In genomic region chr5:134467231-134467630, GRCh38 we compare ENCODE assay signal across 8 cellular contexts. TPM values are rescaled to one million over a fixed set of nuclear protein-coding genes. Genes with fewer than 3 reads are reported as not detected.
DNase-seq lines count a peak whose midpoint lies in the region; ATAC-seq and TF ChIP-seq lines count a peak whose summit lies in the region.

No MANE protein-coding gene starts in this region.

- peaks cover 42% of the 10 kb centered on the region for H3K4me1 ChIP-seq in left ventricle myocardium inferior
- H3K4me1 ChIP-seq in endodermal cell (ENCODE audit: control insufficient read depth, insufficient read depth, low read length) = peaks cover 2% of the 10 kb centered on the region

- H3K4me3 ChIP-seq in left ventricle myocardium inferior = peak overlapping the region; percentile 70
- H3K4me3 ChIP-seq in endodermal cell (ENCODE audit: low read length) = no peak overlapping the region
- H3K4me3 ChIP-seq in lower leg skin (ENCODE audit: low read depth, poor library complexity, severe bottlenecking) = no peak overlapping the region

- TF ChIP-seq CTCF in left ventricle myocardium inferior (IDR thresholded peaks at IDR 0.05; ENCODE audit: borderline replicate concordance) (no peak), endodermal cell (conservative IDR thresholded peaks at IDR 0.05) (no peak), nephron (IDR thresholded peaks at IDR 0.05; ENCODE audit: unreplicated experiment in 3 of 3) (no peak), lower leg skin (IDR thresholded peaks at IDR 0.05) (no peak)

- 90 to 93% methylated on average over 4 to 6 of the region's 6 CpGs for WGBS in endodermal cell (ENCODE audit: insufficient coverage in 1 of 2, insufficient read length in 1 of 2), 2 experiments
- 78 to 90% methylated on average over 6 of the region's 6 CpGs for WGBS in lower leg skin, 2 donors

- H3K36me3 Mint-ChIP-seq in endodermal cell (ENCODE audit: low read depth) = no peaks in the 10 kb centered on the region
- H3K36me3 Mint-ChIP-seq in nephron (ENCODE audit: low read depth) = no peaks in the 10 kb centered on the region

- peaks cover 10% of the 10 kb centered on the region for H3K9me3 Mint-ChIP-seq in endodermal cell
- peaks cover 4% of the 10 kb centered on the region for H3K9me3 Mint-ChIP-seq in nephron

- TF ChIP-seq POLR2A in lower leg skin (IDR thresholded peaks at IDR 0.05) = no peak

- H3K27ac ChIP-seq in left ventricle myocardium inferior (replicated peaks) = peak overlapping the region; percentile 100
- H3K27ac ChIP-seq in endodermal cell (ENCODE audit: low read depth, low read length) = no peak overlapping the region

- H3K27me3 ChIP-seq in left ventricle myocardium inferior (ENCODE audit: low read depth) = no peaks in the 10 kb centered on the region
- no peaks in the 10 kb centered on the region for H3K27me3 ChIP-seq in endodermal cell (ENCODE audit: control insufficient read depth, insufficient read depth, low read length, poor library complexity, severe bottlenecking)

- H3K9ac ChIP-seq in endodermal cell (ENCODE audit: extremely low read depth, low read length, poor library complexity, severe bottlenecking) = no peak overlapping the region

- H3K27me3 Mint-ChIP-seq in endodermal cell (ENCODE audit: insufficient read depth) (no peaks in the 10 kb centered on the region), nephron (ENCODE audit: low read depth) (no peaks in the 10 kb centered on the region)

- ATAC-seq in left cardiac atrium = no peak
- ATAC-seq in GM19351 (IDR thresholded peaks at IDR 0.05; ENCODE audit: unreplicated experiment) = no peak

- no peaks in the 10 kb centered on the region for H3K9me3 ChIP-seq in left ventricle myocardium inferior (replicated peaks)
- no peaks in the 10 kb centered on the region for H3K9me3 ChIP-seq in endodermal cell (ENCODE audit: control insufficient read depth, low read length)

- no peaks in the 10 kb centered on the region for H3K36me3 ChIP-seq in left ventricle myocardium inferior
- H3K36me3 ChIP-seq in endodermal cell (ENCODE audit: control insufficient read depth, insufficient read depth, low read length) = no peaks in the 10 kb centered on the region

- peak overlapping the region; percentile 97 for H3K27ac Mint-ChIP-seq in endodermal cell
- H3K27ac Mint-ChIP-seq in nephron = peak overlapping the region in 2 of 3 experiments; percentile 89 to 95

- H3K4me3 Mint-ChIP-seq in endodermal cell (peak overlapping the region; percentile 74), nephron (peak overlapping the region in 1 of 3 experiments; percentile 81)

- DNase-seq in left ventricle myocardium inferior = no peak
- no peak for DNase-seq in left cardiac atrium
- DNase-seq in endodermal cell = no peak
- no peak for DNase-seq in lower leg skin (ENCODE audit: low spot score in 2 of 2)
- DNase-seq in NCI-H2107 treated with DMSO at 0.1 percent for 48 hours (lab: John Stamatoyannopoulos, UW; ENCODE audit: unreplicated experiment) = no peak
- DNase-seq in DMS53 (lab: John Stamatoyannopoulos, UW) = no peak

- H3K4me1 Mint-ChIP-seq in endodermal cell (peaks cover 9% of the 10 kb centered on the region), nephron (peaks cover 23% of the 10 kb centered on the region)

- intact Hi-C loops in left ventricle myocardium inferior (cut with micrococcal nuclease) (loop anchor here (5.0 kb wide), 1 partner anchor 55 kb away; the partner anchor contains the start of gene CDKN2AIPNL), left cardiac atrium (cut with DNase I) (loop anchor here in 1 of 2 donors (5.0 kb wide), 1 partner anchor 55 kb away; no protein-coding TSS in a partner anchor), lower leg skin (cut with DNase I; ENCODE audit: low total_unique reads) (no loop called here)

RNA-seq across cellular contexts. Expression of gene CDKN2AIPNL, which starts 55.5 kb away (rescaled TPM):
- total RNA-seq in left ventricle myocardium inferior (39.6 TPM), left cardiac atrium (10 to 100 TPM; 29.1 to 34.4 TPM), endodermal cell (10 to 100 TPM; 51.8 to 62.0 TPM), lower leg skin (10 to 100 TPM; 12.3 to 18.9 (median 15.1) TPM)
- polyA plus RNA-seq in endodermal cell (2013, experiment 1 of 2) = 52.3 TPM
- 49.5 TPM for polyA plus RNA-seq in endodermal cell (2013, experiment 2 of 2)

RNA-seq across cellular contexts. Expression of gene JADE2, which starts 58.2 kb away (rescaled TPM):
- total RNA-seq in left ventricle myocardium inferior = 26.3 TPM
- total RNA-seq in left cardiac atrium = 10 to 100 TPM; 34.7 to 49.0 TPM
- total RNA-seq in endodermal cell = 10 to 100 TPM; 33.9 to 51.9 TPM
- 4.3 TPM for polyA plus RNA-seq in endodermal cell (2013, experiment 1 of 2)
- polyA plus RNA-seq in endodermal cell (2013, experiment 2 of 2) = 4.5 TPM
- 10 to 100 TPM; 35.5 to 68.1 (median 59.0) TPM for total RNA-seq in lower leg skin
